27 cellular contexts compared by ENCODE assay signal in the genomic region with DNA sequence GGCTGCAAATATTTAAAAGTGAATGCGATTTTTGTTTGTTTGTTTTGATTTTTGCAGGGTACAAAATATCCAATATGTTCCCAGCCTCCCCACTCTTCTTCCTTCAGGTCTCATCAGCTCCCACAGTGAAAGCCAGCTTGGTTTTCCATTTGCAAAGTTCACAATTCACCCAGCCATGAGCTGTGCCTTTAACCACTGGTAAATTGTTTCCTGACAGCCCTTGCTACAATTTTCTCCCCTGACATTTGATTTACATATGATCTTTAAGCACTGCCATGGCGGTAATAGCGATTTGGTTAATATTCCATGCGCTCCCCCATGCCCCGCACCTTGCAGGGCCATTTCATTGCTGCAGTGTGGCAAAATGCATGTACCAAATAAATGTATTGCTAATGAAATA.
"Had no signal": no experiment of that assay in that cellular context is flagged by ENCODE, and none has a peak within 500 bp of the region (broad histone marks: within the 10 kb centered on the region; RNA-seq: fewer than 3 reads in every experiment).

No MANE protein-coding gene starts in this region.

- H3K4me3 Mint-ChIP-seq: dendritic cell treated with granulocyte-macrophage colony-stimulating factor and Interleukin-4, amounts not matched to agents 40 ng/mL and 50 ng/mL, for 4 days; effector memory CD8-positive, alpha-beta T cell; endodermal cell had no signal

- H3K9me3 Mint-ChIP-seq: dendritic cell treated with granulocyte-macrophage colony-stimulating factor and Interleukin-4, amounts not matched to agents 40 ng/mL and 50 ng/mL, for 4 days; effector memory CD8-positive, alpha-beta T cell had no signal

- H3K27ac ChIP-seq: colonic mucosa, coronary artery, dorsolateral prefrontal cortex, epithelial cell of prostate, esophagus muscularis mucosa, esophagus squamous epithelium, foreskin keratinocyte, gastrocnemius medialis, gastroesophageal sphincter, heart left ventricle, heart right ventricle had no signal

- H3K4me3 ChIP-seq: colonic mucosa, coronary artery, dorsolateral prefrontal cortex, esophagus muscularis mucosa, esophagus squamous epithelium, gastrocnemius medialis, gastroesophageal sphincter, heart left ventricle, heart right ventricle had no signal

- H3K27me3 ChIP-seq: colonic mucosa, esophagus muscularis mucosa had no signal

- H3K9me3 ChIP-seq: colonic mucosa, esophagus muscularis mucosa, esophagus squamous epithelium, gastrocnemius medialis, gastroesophageal sphincter had no signal

- H3K27ac Mint-ChIP-seq: dendritic cell treated with granulocyte-macrophage colony-stimulating factor and Interleukin-4, amounts not matched to agents 40 ng/mL and 50 ng/mL, for 4 days; effector memory CD8-positive, alpha-beta T cell; endodermal cell had no signal

- DNase-seq: colonic mucosa; dermis blood vessel endothelial cell; dorsolateral prefrontal cortex; effector CD4-positive, alpha-beta T cell; effector CD8-positive, alpha-beta T cell; effector memory CD4-positive, alpha-beta T cell; effector memory CD8-positive, alpha-beta T cell; endodermal cell; erythroblast; esophagus squamous epithelium; foreskin fibroblast; foreskin keratinocyte; foreskin melanocyte; gastrocnemius medialis; glutamatergic neuron; head of caudate nucleus; heart left ventricle; heart right ventricle had no signal

- H3K36me3 ChIP-seq: colonic mucosa, esophagus muscularis mucosa, esophagus squamous epithelium, gastrocnemius medialis, gastroesophageal sphincter, heart left ventricle, heart right ventricle had no signal

- FAIRE-seq: colon, endometrium, endothelial cell of umbilical vein, frontal cortex had no signal
